ENCODE assay signal across 8 cellular contexts in the genomic region with DNA sequence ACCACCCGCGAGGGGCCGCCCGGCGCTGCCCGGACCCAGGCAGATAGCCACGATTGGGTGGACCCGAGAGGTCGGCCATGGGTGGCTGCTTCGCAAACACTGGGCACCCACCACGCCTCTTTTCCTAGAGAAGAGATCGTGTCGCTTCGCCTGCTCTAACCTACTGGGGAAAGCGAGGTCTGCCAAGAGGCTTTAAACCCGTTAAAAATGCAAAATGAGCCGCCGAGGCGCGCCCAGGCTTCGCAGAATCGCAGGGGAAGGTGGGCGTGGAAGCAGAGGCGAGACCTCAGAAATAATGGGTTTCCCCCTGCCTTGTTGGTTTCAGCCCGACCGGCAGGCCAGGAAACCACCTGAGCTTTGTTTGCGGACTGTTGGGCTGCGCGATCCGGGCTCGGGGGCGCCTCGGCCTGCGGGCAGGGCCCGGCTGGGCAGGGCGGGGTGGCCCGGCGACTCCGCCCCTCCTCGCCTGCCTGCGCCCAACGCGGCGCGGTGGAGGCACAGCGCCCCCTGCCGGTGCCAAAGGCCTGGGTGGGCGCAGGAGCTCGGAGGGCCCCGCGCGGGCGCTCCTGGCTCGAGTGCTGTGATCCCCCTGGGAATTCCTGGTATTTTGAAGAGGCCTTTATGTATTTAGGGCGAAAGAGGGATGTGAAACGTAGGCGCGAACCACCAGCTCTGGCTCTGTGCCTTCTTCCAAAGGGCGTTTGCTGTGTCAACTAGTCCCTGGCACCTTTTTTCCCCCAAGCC. TPM values are rescaled to one million over a fixed set of nuclear protein-coding genes. Genes with fewer than 3 reads are reported as not detected.
DNase-seq lines count a peak whose midpoint lies in the region; ATAC-seq and TF ChIP-seq lines count a peak whose summit lies in the region.

No MANE protein-coding gene starts in this region.

- DNase-seq in Caco-2 (peak; percentile 95 to 96), GM20000 (ENCODE audit: low spot score) (peak; percentile 99), HS-5 (ENCODE audit: low read depth) (peak; percentile 69), NT2/D1 (ENCODE audit: low read depth, low spot score) (peak; percentile 72), activated T-cell treated with anti-CD3 and anti-CD28 coated beads for 24 hours (ENCODE audit: low read depth) (peak; percentile 62), epithelial cell of esophagus (ENCODE audit: low read depth) (peak; percentile 93), mucosa of descending colon (peak; percentile 90 to 95 (median 93))
- DNase-seq in stimulated activated CD8-positive, alpha-beta memory T cell treated with anti-CD3 and anti-CD28 coated beads, Interleukin-4, amount 100 ng/mL, for 24 hours (ENCODE audit: low read depth), result peak; percentile 66

- CTCF ChIA-PET in Caco-2 (lab: Charles Lee), result interaction anchor here (0.6 to 2.1 kb wide), 27 partner anchors 16 to 979 kb away, joined by 3 to 32 read pairs (median 4); no protein-coding TSS in a partner anchor

- H3K4me3 Mint-ChIP-seq in Caco-2 (ENCODE audit: unreplicated experiment), result no peak overlapping the region

- no peak overlapping the region for H3K27ac Mint-ChIP-seq in Caco-2 (ENCODE audit: unreplicated experiment)

- TF ChIP-seq CTCF in Caco-2 (IDR thresholded peaks at IDR 0.05; ENCODE audit: insufficient read depth in 1 of 2, low read depth in 1 of 2, low read length in 1 of 2, severe bottlenecking in 1 of 2, unreplicated experiment in 1 of 2) (peak; percentile 82 to 90), GM20000 (IDR thresholded peaks at IDR 0.05; ENCODE audit: extremely low read depth, missing control alignments) (peak; percentile 90), epithelial cell of esophagus (IDR thresholded peaks at IDR 0.05; ENCODE audit: insufficient read depth, low read depth, low read length, missing control alignments) (peak; percentile 54), mucosa of descending colon (IDR thresholded peaks at IDR 0.05) (peak; percentile 95)

- H3K4me1 ChIP-seq in Caco-2 (peaks cover 2% of the 10 kb centered on the region), NT2/D1 (ENCODE audit: insufficient read depth, insufficient read length) (no peaks in the 10 kb centered on the region), mucosa of descending colon (ENCODE audit: low read depth) (peaks cover 21% of the 10 kb centered on the region)

- H3K4me1 Mint-ChIP-seq in Caco-2 (ENCODE audit: low read depth, unreplicated experiment), result no peaks in the 10 kb centered on the region

- intact Hi-C loops in Caco-2 (cut with micrococcal nuclease; ENCODE audit: unreplicated experiment), result loop anchor here (1.0 to 5.0 kb wide), 10 partner anchors 140 to 1078 kb away; no protein-coding TSS in a partner anchor
- intact Hi-C loops in mucosa of descending colon (cut with DNase I, micrococcal nuclease), result loop anchor here in 1 of 2 donors (5.0 to 10.0 kb wide), 2 partner anchors 294 to 446 kb away; no protein-coding TSS in a partner anchor

- peak overlapping the region; percentile 80 for H3K9ac ChIP-seq in NT2/D1 (ENCODE audit: insufficient read length, low read depth)

- no peaks in the 10 kb centered on the region for H3K27me3 ChIP-seq in Caco-2 (replicated peaks; ENCODE audit: control insufficient read depth, insufficient read depth, low read length)
- peaks cover 20% of the 10 kb centered on the region for H3K27me3 ChIP-seq in NT2/D1 (ENCODE audit: insufficient read depth, insufficient read length)

- no TSS peak for BruUV-seq in Caco-2 (replicated peaks; lab: Mats Ljungman, UMichigan)

- peak; percentile 85 for ATAC-seq in mucosa of descending colon

- H3K9me3 ChIP-seq in Caco-2 (no peaks in the 10 kb centered on the region), NT2/D1 (ENCODE audit: insufficient read depth, low read length) (no peaks in the 10 kb centered on the region), mucosa of descending colon (no peaks in the 10 kb centered on the region)

- POLR2A ChIA-PET in Caco-2 (lab: Charles Lee), result interaction anchor here (0.5 to 1.8 kb wide), 9 partner anchors 21 to 507 kb away, joined by 3 to 14 read pairs (median 4); no protein-coding TSS in a partner anchor

- no peaks in the 10 kb centered on the region for H3K9me3 Mint-ChIP-seq in Caco-2 (ENCODE audit: unreplicated experiment)

- peaks cover 2% of the 10 kb centered on the region; the same call in 1 of the 2 replicates for H3K36me3 ChIP-seq in Caco-2 (ENCODE audit: control insufficient read depth, insufficient read depth, low read length)
- peaks cover 11% of the 10 kb centered on the region for H3K36me3 ChIP-seq in NT2/D1 (ENCODE audit: insufficient read depth, insufficient read length, low read length)
- no peaks in the 10 kb centered on the region for H3K36me3 ChIP-seq in mucosa of descending colon (ENCODE audit: low read depth)

- H3K4me3 ChIP-seq in Caco-2 (ENCODE audit: low read depth, low read length) (peak overlapping the region; percentile 64), NT2/D1 (ENCODE audit: insufficient read length, low read depth) (peak overlapping the region; percentile 68), epithelial cell of esophagus (ENCODE audit: low read length) (peak overlapping the region; percentile 94), mucosa of descending colon (peak overlapping the region; percentile 75)

- H3K36me3 Mint-ChIP-seq in Caco-2 (ENCODE audit: insufficient read depth, unreplicated experiment), result peaks cover 39% of the 10 kb centered on the region

- H3K27me3 Mint-ChIP-seq in Caco-2 (ENCODE audit: insufficient read depth, unreplicated experiment), result no peaks in the 10 kb centered on the region

RNA-seq across cellular contexts. Expression of a gene that starts 1.6 kb away (rescaled TPM):
- total RNA-seq in Caco-2 (2022), result 147 and 153 TPM in 2 replicates
- total RNA-seq in mucosa of descending colon, result 100 to 1,000 TPM; 131 to 245 (median 136) TPM

Comparison
In these comparisons a context has a peak if more than half of its experiments do, and no peak if none do; other contexts are left out.
1. Peak in every context shown above with its lines: DNase-seq, ATAC-seq and H3K4me3 ChIP-seq.